ENCODE assay signal across 9 cellular contexts in genomic region chr5:141001466-141001853, GRCh38. TPM values are rescaled to one million over a fixed set of nuclear protein-coding genes. Genes with fewer than 3 reads are reported as not detected.
DNase-seq lines count a peak whose midpoint lies in the region; ATAC-seq and TF ChIP-seq lines count a peak whose summit lies in the region.
"Had no signal": no experiment of that assay in that cellular context is flagged by ENCODE, and none has a peak within 500 bp of the region (broad histone marks: within the 10 kb centered on the region; RNA-seq: fewer than 3 reads in every experiment).

No MANE protein-coding gene starts in this region.

- no peak overlapping the region for H2BK5ac ChIP-seq in mesendoderm (ENCODE audit: low read length)

- H3K4me3 ChIP-seq in HUES64 (ENCODE audit: low read length) (peak overlapping the region; percentile 65), mesendoderm (ENCODE audit: low read length) (peak overlapping the region; percentile 32)

- no peak overlapping the region for H2AK5ac ChIP-seq in mesendoderm (ENCODE audit: low read length)

- 3% methylated on average over 8 of the region's 9 CpGs for WGBS in HUES64
- WGBS in mesendoderm (ENCODE audit: extremely low coverage, insufficient coverage, low lambda C conversion rate), result no CpG with 5 or more reads among the region's 9 CpGs

- H2BK120ac ChIP-seq in mesendoderm (ENCODE audit: low read depth, low read length), result no peak overlapping the region

- no peaks in the 10 kb centered on the region for H3K79me1 ChIP-seq in mesendoderm (ENCODE audit: low read length)

- H2BK15ac ChIP-seq in mesendoderm (replicated peaks; ENCODE audit: low read depth), result no peak overlapping the region

- H3K9me3 ChIP-seq in CD4-positive, alpha-beta T cell (ENCODE audit: control insufficient read depth, low read length), result no peaks in the 10 kb centered on the region
- no peaks in the 10 kb centered on the region for H3K9me3 ChIP-seq in HUES64 (ENCODE audit: insufficient read depth, low read depth, low read length)

- POLR2A ChIA-PET in CD4-positive, alpha-beta T cell (lab: Charles Lee), result no interaction called here

- no peaks in the 10 kb centered on the region for H3K36me3 ChIP-seq in HUES64 (ENCODE audit: insufficient read depth, low read length)
- H3K36me3 ChIP-seq in mesendoderm (ENCODE audit: control insufficient read depth, insufficient read depth, low read length), result no peaks in the 10 kb centered on the region

- H3K9ac ChIP-seq in HUES64 (ENCODE audit: low read depth, low read length), result peak overlapping the region; percentile 88
- H3K9ac ChIP-seq in mesendoderm (ENCODE audit: low read length), result peak overlapping the region; percentile 58

- H3K27me3 Mint-ChIP-seq in CD4-positive, alpha-beta T cell, result peaks cover 61% of the 10 kb centered on the region
- no peaks in the 10 kb centered on the region for H3K27me3 Mint-ChIP-seq in brain
- H3K27me3 Mint-ChIP-seq in T-helper 2 cell treated with Interferon-gamma antibody and Interleukin-4, amounts not matched to agents 5 μg/mL and 100 μg/mL, for 36 hours (ENCODE audit: low read depth), result peaks cover 9% of the 10 kb centered on the region

- no peak overlapping the region for H4K5ac ChIP-seq in mesendoderm (ENCODE audit: low read length)

- no peak for TF ChIP-seq CTCF in CD4-positive, alpha-beta T cell (IDR thresholded peaks at IDR 0.05)
- TF ChIP-seq CTCF in brain (conservative IDR thresholded peaks at IDR 0.05), result no peak

- CTCF ChIA-PET in CD4-positive, alpha-beta T cell (lab: Charles Lee), result no interaction called here

- H3K4me1 ChIP-seq in HUES64 (ENCODE audit: insufficient read depth, low read length) (peaks cover 57% of the 10 kb centered on the region), mesendoderm (ENCODE audit: control insufficient read depth, low read depth, low read length) (peaks cover 8% of the 10 kb centered on the region)

- H3K27ac Mint-ChIP-seq in CD4-positive, alpha-beta T cell, result no peak overlapping the region
- peak overlapping the region; percentile 91 to 98 (median 97) for H3K27ac Mint-ChIP-seq in brain
- H3K27ac Mint-ChIP-seq in T-helper 2 cell treated with Interferon-gamma antibody and Interleukin-4, amounts not matched to agents 5 μg/mL and 100 μg/mL, for 36 hours, result no peak overlapping the region

- intact Hi-C loops in CD4-positive, alpha-beta T cell (cut with DNase I, micrococcal nuclease), result no loop called here

- H4K8ac ChIP-seq in mesendoderm (ENCODE audit: low read depth, low read length), result no peak overlapping the region

- no peak for DNase-seq in CD4-positive, alpha-beta T cell
- DNase-seq in mesendoderm (peak; percentile 61), NAMALWA (ENCODE audit: low spot score) (no peak)
- no peak for DNase-seq in T-helper 2 cell treated with Interferon-gamma antibody and Interleukin-4, amounts not matched to agents 5 μg/mL and 100 μg/mL, for 36 hours (ENCODE audit: low spot score)

- H3K4me1 Mint-ChIP-seq in CD4-positive, alpha-beta T cell (ENCODE audit: low read depth), result peaks cover 9% of the 10 kb centered on the region
- H3K4me1 Mint-ChIP-seq in brain, result peaks cover 68% of the 10 kb centered on the region
- no peaks in the 10 kb centered on the region for H3K4me1 Mint-ChIP-seq in T-helper 2 cell treated with Interferon-gamma antibody and Interleukin-4, amounts not matched to agents 5 μg/mL and 100 μg/mL, for 36 hours (ENCODE audit: low read depth)

- H3K4me2 ChIP-seq in mesendoderm (ENCODE audit: low read length), result peak overlapping the region; percentile 57

- H3K27ac ChIP-seq in CD4-positive, alpha-beta T cell (ENCODE audit: low read depth, low read length), result no peak overlapping the region
- H3K27ac ChIP-seq in HUES64 (ENCODE audit: low read depth, low read length) (peak overlapping the region; percentile 96), mesendoderm (ENCODE audit: low read depth, low read length) (peak overlapping the region; percentile 73)

- H3K23ac ChIP-seq in mesendoderm (ENCODE audit: low read length), result no peak overlapping the region

- peak overlapping the region; percentile 17 for H3K4me3 Mint-ChIP-seq in CD4-positive, alpha-beta T cell
- H3K4me3 Mint-ChIP-seq in brain, result peak overlapping the region; percentile 86 to 91 (median 89)
- H3K4me3 Mint-ChIP-seq in T-helper 2 cell treated with Interferon-gamma antibody and Interleukin-4, amounts not matched to agents 5 μg/mL and 100 μg/mL, for 36 hours, result no peak overlapping the region

- H3K9me3 Mint-ChIP-seq in CD4-positive, alpha-beta T cell, result no peaks in the 10 kb centered on the region
- no peaks in the 10 kb centered on the region for H3K9me3 Mint-ChIP-seq in brain
- no peaks in the 10 kb centered on the region for H3K9me3 Mint-ChIP-seq in T-helper 2 cell treated with Interferon-gamma antibody and Interleukin-4, amounts not matched to agents 5 μg/mL and 100 μg/mL, for 36 hours

- no peaks in the 10 kb centered on the region for H3K36me3 Mint-ChIP-seq in CD4-positive, alpha-beta T cell (ENCODE audit: low read depth)
- peaks cover 10% of the 10 kb centered on the region for H3K36me3 Mint-ChIP-seq in brain
- H3K36me3 Mint-ChIP-seq in T-helper 2 cell treated with Interferon-gamma antibody and Interleukin-4, amounts not matched to agents 5 μg/mL and 100 μg/mL, for 36 hours (ENCODE audit: low read depth), result no peaks in the 10 kb centered on the region

- no peak for ATAC-seq in CD4-positive, alpha-beta T cell (ENCODE audit: poor library complexity)
- ATAC-seq in GM19328 (IDR thresholded peaks at IDR 0.05; ENCODE audit: unreplicated experiment) (no peak), GM21529 (IDR thresholded peaks at IDR 0.05; ENCODE audit: unreplicated experiment) (no peak)

- H3K27me3 ChIP-seq in CD4-positive, alpha-beta T cell (ENCODE audit: control insufficient read depth, insufficient read depth, low read length), result peaks cover 25% of the 10 kb centered on the region
- no peaks in the 10 kb centered on the region for H3K27me3 ChIP-seq in HUES64 (ENCODE audit: insufficient read depth, low read length)
- no peaks in the 10 kb centered on the region for H3K27me3 ChIP-seq in mesendoderm (ENCODE audit: insufficient read depth, low read length, poor library complexity)

- no peak overlapping the region for H3K4ac ChIP-seq in mesendoderm (ENCODE audit: low read depth, low read length)

- H3K79me2 ChIP-seq in mesendoderm (ENCODE audit: control insufficient read depth, insufficient read depth, low read length), result no peaks in the 10 kb centered on the region

- H3K56ac ChIP-seq in mesendoderm (ENCODE audit: low read length), result peak overlapping the region; percentile 40

- H3K18ac ChIP-seq in mesendoderm (ENCODE audit: low read length), result peak overlapping the region; percentile 87

RNA-seq across cellular contexts. Expression of gene PCDHAC2, which starts 35.2 kb away (rescaled TPM):
- not detected for total RNA-seq in CD4-positive, alpha-beta T cell
- 2.9 TPM for polyA plus RNA-seq in HUES64 (2013, experiment 1 of 2)
- polyA plus RNA-seq in HUES64 (2013, experiment 2 of 2), result 3.0 TPM
- 1.8 TPM for polyA plus RNA-seq in brain (ENCODE audit: insufficient read depth, low read depth, low replicate concordance)
- polyA plus RNA-seq in mesendoderm (2013, experiment 1 of 2), result 3.8 TPM
- polyA plus RNA-seq in mesendoderm (2013, experiment 2 of 2), result 5.2 TPM

RNA-seq across cellular contexts. Expression of gene PCDHB1, which starts 49.7 kb away (rescaled TPM):
- not detected for total RNA-seq in CD4-positive, alpha-beta T cell
- 0.05 TPM for polyA plus RNA-seq in HUES64 (2013, experiment 1 of 2)
- 0.06 TPM for polyA plus RNA-seq in HUES64 (2013, experiment 2 of 2)
- 0.32 TPM for polyA plus RNA-seq in brain (ENCODE audit: insufficient read depth, low read depth, low replicate concordance)
- 0.03 TPM for polyA plus RNA-seq in mesendoderm (2013, experiment 1 of 2)
- 0.07 TPM for polyA plus RNA-seq in mesendoderm (2013, experiment 2 of 2)
- total RNA-seq: liver had no signal
- polyA plus RNA-seq: liver had no signal

Comparison
In these comparisons a context has a peak if more than half of its experiments do, and no peak if none do; other contexts are left out.
1. H3K27ac Mint-ChIP-seq: peak in brain (5 of 5); none in CD4-positive, alpha-beta T cell (single experiment) and T-helper 2 cell treated with Interferon-gamma antibody and Interleukin-4, amounts not matched to agents 5 μg/mL and 100 μg/mL, for 36 hours (single experiment).